13 cellular contexts compared by ENCODE assay signal in genomic region chr12:76018111-76018510, GRCh38. TPM values are rescaled to one million over a fixed set of nuclear protein-coding genes. Genes with fewer than 3 reads are reported as not detected.
DNase-seq lines count a peak whose midpoint lies in the region; FAIRE-seq and TF ChIP-seq lines count a peak whose summit lies in the region.
"Had no signal": no experiment of that assay in that cellular context is flagged by ENCODE, and none has a peak within 500 bp of the region (broad histone marks: within the 10 kb centered on the region; RNA-seq: fewer than 3 reads in every experiment).

No MANE protein-coding gene starts in this region.

- TF ChIP-seq POLR2A in stomach (IDR thresholded peaks at IDR 0.05) (no peak), GM12891 (IDR thresholded peaks at IDR 0.05; ENCODE audit: low read depth, low read length) (no peak)

- H3K9me2 ChIP-seq in OCI-LY7 (ENCODE audit: insufficient read depth, low read length) = no peaks in the 10 kb centered on the region

- H3K4me3 ChIP-seq in stomach (no peak overlapping the region), OCI-LY7 (ENCODE audit: low read depth, low read length, poor library complexity, severe bottlenecking) (no peak overlapping the region)
- H3K4me3 ChIP-seq: esophagus squamous epithelium had no signal

- no peak overlapping the region for H3K4me2 ChIP-seq in OCI-LY7 (ENCODE audit: low read length)

- H3K4me1 ChIP-seq in stomach = peaks cover 0 to 18% (median 2%) of the 10 kb centered on the region in 4 donors
- no peaks in the 10 kb centered on the region for H3K4me1 ChIP-seq in OCI-LY7 (ENCODE audit: insufficient read depth, low read length, poor library complexity, severe bottlenecking)

- 66 to 78% (median 71%) methylated on average over 6 of the region's 6 CpGs for WGBS in stomach, 5 donors

- POLR2A ChIA-PET in OCI-LY7 (lab: Charles Lee) = no interaction called here

- H3K27ac ChIP-seq in stomach = no peak overlapping the region
- H3K27ac ChIP-seq in OCI-LY7 (ENCODE audit: low read depth, low read length, poor library complexity, severe bottlenecking) = no peak overlapping the region
- H3K27ac ChIP-seq: esophagus squamous epithelium had no signal

- DNase-seq in EH (ENCODE audit: low read depth) (peak; percentile 73), NCI-H69 (lab: John Stamatoyannopoulos, UW) (peak; percentile 24), fibroblast of gingiva (ENCODE audit: low read depth) (peak; percentile 67), stomach (no peak), OCI-LY7 (ENCODE audit: low spot score) (no peak), hippocampal formation (lab: John Stamatoyannopoulos, UW) (no peak), GM12891 (ENCODE audit: insufficient read length, low spot score) (no peak)
- DNase-seq: activated CD8-positive, alpha-beta T cell treated with anti-CD3 and anti-CD28 coated beads, Interleukin-2, amount 10 ng/mL, durations not matched to agents 7 days and 5 days; esophagus squamous epithelium; stimulated activated CD4-positive, alpha-beta T cell treated with anti-CD3 and anti-CD28 coated beads, Interleukin-12 subunit alpha, Interleukin-12 subunit beta, amount 100 ng/mL, for 4 hours; stimulated activated naive B cell treated with anti-CD40 and anti-IgM and Interleukin-4, amounts not matched to agents 10 μg/mL and 1 μg/mL and 100 μg/mL, for 72 hours had no signal

- H3K27me3 ChIP-seq in stomach = no peaks in the 10 kb centered on the region
- H3K27me3 ChIP-seq: esophagus squamous epithelium had no signal

- H3K9me3 Mint-ChIP-seq in nephron = no peaks in the 10 kb centered on the region
- H3K9me3 Mint-ChIP-seq: stimulated activated naive B cell treated with anti-CD40 and anti-IgM and Interleukin-4, amounts not matched to agents 10 μg/mL and 1 μg/mL and 100 μg/mL, for 72 hours had no signal

- no peaks in the 10 kb centered on the region for H3K9me3 ChIP-seq in stomach
- H3K9me3 ChIP-seq in OCI-LY7 (ENCODE audit: low read length) = no peaks in the 10 kb centered on the region
- H3K9me3 ChIP-seq: esophagus squamous epithelium had no signal

- intact Hi-C loops in stomach (cut with DNase I; ENCODE audit: low total_unique reads) = no loop called here
- intact Hi-C loops in OCI-LY7 (cut with micrococcal nuclease; ENCODE audit: unreplicated experiment) = no loop called here

- no peak for FAIRE-seq in GM12891 (lab: Jason Lieb, UNC)
- FAIRE-seq: HTR-8/SVneo had no signal

- peaks cover 21% of the 10 kb centered on the region for H3K4me1 Mint-ChIP-seq in nephron

- H3K36me3 ChIP-seq in stomach (no peaks in the 10 kb centered on the region), OCI-LY7 (ENCODE audit: insufficient read depth, low read length) (no peaks in the 10 kb centered on the region)
- H3K36me3 ChIP-seq: esophagus squamous epithelium had no signal

- H3K79me2 ChIP-seq in OCI-LY7 (ENCODE audit: insufficient read depth, low read depth, low read length) = no peaks in the 10 kb centered on the region

- H3K27ac Mint-ChIP-seq in nephron = peak overlapping the region; percentile 2 to 17 (median 9)
- H3K27ac Mint-ChIP-seq: stimulated activated naive B cell treated with anti-CD40 and anti-IgM and Interleukin-4, amounts not matched to agents 10 μg/mL and 1 μg/mL and 100 μg/mL, for 72 hours had no signal

- no peak for TF ChIP-seq EP300 in stomach (IDR thresholded peaks at IDR 0.05)

- no peak overlapping the region for H2AFZ ChIP-seq in OCI-LY7 (ENCODE audit: low read length)

- no peaks in the 10 kb centered on the region for H3K36me3 Mint-ChIP-seq in nephron (ENCODE audit: low read depth)
- H3K36me3 Mint-ChIP-seq: stimulated activated naive B cell treated with anti-CD40 and anti-IgM and Interleukin-4, amounts not matched to agents 10 μg/mL and 1 μg/mL and 100 μg/mL, for 72 hours had no signal

- H3K27me3 Mint-ChIP-seq in nephron (ENCODE audit: low read depth) = peaks cover 3% of the 10 kb centered on the region

- H4K20me1 ChIP-seq in OCI-LY7 (ENCODE audit: insufficient read depth, low read length) = no peaks in the 10 kb centered on the region

- TF ChIP-seq CTCF in nephron (IDR thresholded peaks at IDR 0.05; ENCODE audit: unreplicated experiment in 3 of 3) (no peak), stomach (IDR thresholded peaks at IDR 0.05) (no peak), OCI-LY7 (conservative IDR thresholded peaks at IDR 0.05; ENCODE audit: low read length) (no peak)

- CTCF ChIA-PET in OCI-LY7 (lab: Charles Lee; ENCODE audit: unreplicated experiment) = no interaction called here

- no peak overlapping the region for H3K4me3 Mint-ChIP-seq in nephron
- H3K4me3 Mint-ChIP-seq: stimulated activated naive B cell treated with anti-CD40 and anti-IgM and Interleukin-4, amounts not matched to agents 10 μg/mL and 1 μg/mL and 100 μg/mL, for 72 hours had no signal

- no TSS peak for BruUV-seq in OCI-LY7 (replicated peaks; lab: Mats Ljungman, UMichigan)

TF ChIP-seq in GM12891, 5 proteins besides CTCF, POLR2A, EP300 and RAD21:
- TF ChIP-seq POU2F2 (IDR thresholded peaks at IDR 0.05; ENCODE audit: low read depth, low read length) (no peak), POLR2AphosphoS5 (IDR thresholded peaks at IDR 0.05; ENCODE audit: low read depth, low read length) (no peak), TAF1 (IDR thresholded peaks at IDR 0.05; ENCODE audit: low read depth, low read length) (no peak), SPI1 (IDR thresholded peaks at IDR 0.05; ENCODE audit: low read depth, low read length) (no peak), PAX5 (IDR thresholded peaks at IDR 0.05; ENCODE audit: insufficient read depth, low read length, severe bottlenecking) (no peak)
TF ChIP-seq in GM12891: peak in this region for 0.

RNA-seq across cellular contexts. Expression of gene PHLDA1, which starts 13.5 kb away (rescaled TPM):
- total RNA-seq in stomach = 10 to 100 TPM in 4 of 5 donors, 1 to 10 TPM in 1; 4.9 to 62.4 (median 12.5) TPM
- polyA plus RNA-seq in stomach = 10 to 100 TPM; 15.3 to 26.5 (median 17.7) TPM
- total RNA-seq in OCI-LY7 (2014; rRNA removed; shearing (Covaris generic)) = 0.44 and 0.54 TPM in 2 replicates
- total RNA-seq in OCI-LY7 (2022) = 2.1 and 2.3 TPM in 2 replicates
- 0.99 TPM for polyA plus RNA-seq in GM12891 (2012; ENCODE audit: low read depth, missing spikeins)

Comparison
In these comparisons a context has a peak if more than half of its experiments do, and no peak if none do; other contexts are left out.
1. DNase-seq: peak in EH (single experiment), NCI-H69 (single experiment) and fibroblast of gingiva (single experiment); none in stomach (single experiment), OCI-LY7 (single experiment), hippocampal formation (0 of 2) and GM12891 (single experiment).